27 cellular contexts compared by ENCODE assay signal in genomic region chr1:54339126-54339525, GRCh38.
DNase-seq lines count a peak whose midpoint lies in the region; TF ChIP-seq lines count a peak whose summit lies in the region.
"Had no signal": no experiment of that assay in that cellular context is flagged by ENCODE, and none has a peak within 500 bp of the region (broad histone marks: within the 10 kb centered on the region; RNA-seq: fewer than 3 reads in every experiment).

No MANE protein-coding gene starts in this region.

- no peaks in the 10 kb centered on the region for H3K9me3 Mint-ChIP-seq in activated naive CD4-positive, alpha-beta T cell treated with anti-CD3 and anti-CD28 coated beads, Interleukin-2, amount 50 U/mL, for 24 hours
- no peaks in the 10 kb centered on the region for H3K9me3 Mint-ChIP-seq in activated naive CD4-positive, alpha-beta T cell treated with anti-CD3 and anti-CD28 coated beads for 36 hours
- H3K9me3 Mint-ChIP-seq in neural crest cell: no peaks in the 10 kb centered on the region
- H3K9me3 Mint-ChIP-seq: activated B cell treated with CpG ODN at 0.5 μM for 24 hours; activated T-helper 1 cell treated with anti-CD3 and anti-CD28 coated beads, Interleukin-12 subunit alpha, Interleukin-12 subunit beta, Interleukin-2, Interleukin-4 antibody, amounts not matched to agents 30 ng/mL and 10 ng/mL and 1 ng/mL, durations not matched to agents 14 hours and 24 hours and 36 hours; CD4-positive, alpha-beta memory T cell; stimulated activated naive CD8-positive, alpha-beta T cell treated with anti-CD3 and anti-CD28 coated beads, Interleukin-15, amount 100 ng/mL, for 72 hours had no signal

- H3K4me1 ChIP-seq in transverse colon: peaks cover 30 to 69% (median 44%) of the 10 kb centered on the region in 4 donors

- WGBS in transverse colon (ENCODE audit: low coverage in 1 of 2), 2 donors: 88% methylated on average over 2 of the region's 2 CpGs; no CpG with 5 or more reads in 1 of the 2 donors

- peak overlapping the region; percentile 92 for H3K27ac ChIP-seq in VCaP
- H3K27ac ChIP-seq in transverse colon: no peak overlapping the region
- H3K27ac ChIP-seq: thyroid gland had no signal

- TF ChIP-seq CTCF in VCaP (conservative IDR thresholded peaks at IDR 0.05) (no peak), fibroblast of the aortic adventitia (IDR thresholded peaks at IDR 0.05; ENCODE audit: insufficient read depth, low read length) (no peak), neural crest cell (conservative IDR thresholded peaks at IDR 0.05) (no peak), transverse colon (IDR thresholded peaks at IDR 0.05) (no peak)

- no peak for DNase-seq in activated naive CD4-positive, alpha-beta T cell treated with anti-CD3 and anti-CD28 coated beads for 36 hours
- peak; percentile 11 for DNase-seq in fibroblast of the aortic adventitia (ENCODE audit: low read depth)
- no peak for DNase-seq in neural crest cell (ENCODE audit: low read depth, low spot score)
- DNase-seq in COLO668 (lab: John Stamatoyannopoulos, UW; ENCODE audit: unreplicated experiment): no peak
- DNase-seq in stimulated activated CD4-positive, alpha-beta T cell treated with anti-CD3 and anti-CD28 coated beads, Interleukin-4, amount 100 ng/mL, for 1 hour: no peak
- no peak for DNase-seq in transverse colon
- DNase-seq: activated B cell treated with CpG ODN at 0.5 μM for 24 hours; body of pancreas; CD4-positive, alpha-beta memory T cell; DMS153; effector CD4-positive, alpha-beta T cell; HCEC 1CT; head of caudate nucleus; KBM-7; left cardiac atrium; mammary epithelial cell; NCI-H1105 treated with DMSO at 0.1 percent for 48 hours; NCI-H2029; NCI-H524 treated with DMSO at 0.1 percent for 48 hours; NK-92 treated with Interleukin-12 subunit alpha and Interleukin-12 subunit beta, amount 100 ng/mL, for 24 hours; Right ventricle myocardium superior; stimulated activated naive CD8-positive, alpha-beta T cell treated with anti-CD3 and anti-CD28 coated beads, Interleukin-15, amount 100 ng/mL, for 72 hours; T-helper 9 cell; thyroid gland had no signal

- no peaks in the 10 kb centered on the region for H3K9me3 ChIP-seq in transverse colon
- H3K9me3 ChIP-seq: body of pancreas, thyroid gland had no signal

- CTCF ChIA-PET in activated naive CD4-positive, alpha-beta T cell treated with anti-CD3 and anti-CD28 coated beads for 36 hours (lab: Charles Lee): interaction anchor here (0.7 kb wide), 2 partner anchors 11 to 26 kb away, joined by 3 read pairs; no protein-coding TSS in a partner anchor

- no peak for TF ChIP-seq EP300 in transverse colon (IDR thresholded peaks at IDR 0.05; ENCODE audit: low read depth)

- in situ Hi-C loops in transverse colon (cut with MboI; ENCODE audit: low pct_ligation_motif_present in 1 of 4, low pct_unique_long_range_greater_than_20kb in 1 of 4, low sequenced_read_pairs in 3 of 4): no loop called here

- intact Hi-C loops in activated naive CD4-positive, alpha-beta T cell treated with anti-CD3 and anti-CD28 coated beads for 36 hours (cut with micrococcal nuclease): no loop called here
- intact Hi-C loops in transverse colon (cut with DNase I; ENCODE audit: low total_unique reads): loop anchor here (10.0 kb wide), 1 partner anchor 64 kb away; no protein-coding TSS in a partner anchor

- H3K27me3 Mint-ChIP-seq in activated naive CD4-positive, alpha-beta T cell treated with anti-CD3 and anti-CD28 coated beads, Interleukin-2, amount 50 U/mL, for 24 hours: no peaks in the 10 kb centered on the region
- no peaks in the 10 kb centered on the region for H3K27me3 Mint-ChIP-seq in activated naive CD4-positive, alpha-beta T cell treated with anti-CD3 and anti-CD28 coated beads for 36 hours (ENCODE audit: low read depth)
- no peaks in the 10 kb centered on the region for H3K27me3 Mint-ChIP-seq in neural crest cell (ENCODE audit: low read depth)
- H3K27me3 Mint-ChIP-seq: activated B cell treated with CpG ODN at 0.5 μM for 24 hours; CD4-positive, alpha-beta memory T cell; stimulated activated naive CD8-positive, alpha-beta T cell treated with anti-CD3 and anti-CD28 coated beads, Interleukin-15, amount 100 ng/mL, for 72 hours had no signal

- peak overlapping the region; percentile 17 for H3K27ac Mint-ChIP-seq in activated naive CD4-positive, alpha-beta T cell treated with anti-CD3 and anti-CD28 coated beads, Interleukin-2, amount 50 U/mL, for 24 hours
- H3K27ac Mint-ChIP-seq in activated naive CD4-positive, alpha-beta T cell treated with anti-CD3 and anti-CD28 coated beads for 36 hours: no peak overlapping the region
- peak overlapping the region; percentile 2 for H3K27ac Mint-ChIP-seq in neural crest cell (ENCODE audit: unreplicated experiment)
- H3K27ac Mint-ChIP-seq: activated B cell treated with CpG ODN at 0.5 μM for 24 hours; activated T-helper 1 cell treated with anti-CD3 and anti-CD28 coated beads, Interleukin-12 subunit alpha, Interleukin-12 subunit beta, Interleukin-2, Interleukin-4 antibody, amounts not matched to agents 30 ng/mL and 10 ng/mL and 1 ng/mL, durations not matched to agents 14 hours and 24 hours and 36 hours; stimulated activated naive CD8-positive, alpha-beta T cell treated with anti-CD3 and anti-CD28 coated beads, Interleukin-15, amount 100 ng/mL, for 72 hours had no signal

- peaks cover 74% of the 10 kb centered on the region for H3K4me1 Mint-ChIP-seq in activated naive CD4-positive, alpha-beta T cell treated with anti-CD3 and anti-CD28 coated beads, Interleukin-2, amount 50 U/mL, for 24 hours
- peaks cover 48% of the 10 kb centered on the region for H3K4me1 Mint-ChIP-seq in activated naive CD4-positive, alpha-beta T cell treated with anti-CD3 and anti-CD28 coated beads for 36 hours (ENCODE audit: low read depth)
- peaks cover 53% of the 10 kb centered on the region for H3K4me1 Mint-ChIP-seq in neural crest cell

- H3K27me3 ChIP-seq in transverse colon: no peaks in the 10 kb centered on the region
- H3K27me3 ChIP-seq: body of pancreas, thyroid gland had no signal

- peaks cover 6% of the 10 kb centered on the region for H3K36me3 Mint-ChIP-seq in activated naive CD4-positive, alpha-beta T cell treated with anti-CD3 and anti-CD28 coated beads, Interleukin-2, amount 50 U/mL, for 24 hours
- no peaks in the 10 kb centered on the region for H3K36me3 Mint-ChIP-seq in activated naive CD4-positive, alpha-beta T cell treated with anti-CD3 and anti-CD28 coated beads for 36 hours (ENCODE audit: low read depth)
- no peaks in the 10 kb centered on the region for H3K36me3 Mint-ChIP-seq in neural crest cell (ENCODE audit: low read depth)

- H3K4me3 Mint-ChIP-seq in activated naive CD4-positive, alpha-beta T cell treated with anti-CD3 and anti-CD28 coated beads, Interleukin-2, amount 50 U/mL, for 24 hours: no peak overlapping the region
- no peak overlapping the region for H3K4me3 Mint-ChIP-seq in activated naive CD4-positive, alpha-beta T cell treated with anti-CD3 and anti-CD28 coated beads for 36 hours
- H3K4me3 Mint-ChIP-seq in neural crest cell: no peak overlapping the region
- H3K4me3 Mint-ChIP-seq: activated B cell treated with CpG ODN at 0.5 μM for 24 hours; activated T-helper 1 cell treated with anti-CD3 and anti-CD28 coated beads, Interleukin-12 subunit alpha, Interleukin-12 subunit beta, Interleukin-2, Interleukin-4 antibody, amounts not matched to agents 30 ng/mL and 10 ng/mL and 1 ng/mL, durations not matched to agents 14 hours and 24 hours and 36 hours; CD4-positive, alpha-beta memory T cell; stimulated activated naive CD8-positive, alpha-beta T cell treated with anti-CD3 and anti-CD28 coated beads, Interleukin-15, amount 100 ng/mL, for 72 hours had no signal

- no peak overlapping the region for H3K4me3 ChIP-seq in fibroblast of the aortic adventitia (ENCODE audit: low read depth, low read length)
- H3K4me3 ChIP-seq in transverse colon: no peak overlapping the region
- H3K4me3 ChIP-seq: body of pancreas, thyroid gland had no signal

- H3K36me3 ChIP-seq in transverse colon: no peaks in the 10 kb centered on the region
- H3K36me3 ChIP-seq: thyroid gland had no signal

- TF ChIP-seq POLR2A in transverse colon (IDR thresholded peaks at IDR 0.05): no peak
